Comparison of ENCODE assay signal across 8 cellular contexts in the genomic region with DNA sequence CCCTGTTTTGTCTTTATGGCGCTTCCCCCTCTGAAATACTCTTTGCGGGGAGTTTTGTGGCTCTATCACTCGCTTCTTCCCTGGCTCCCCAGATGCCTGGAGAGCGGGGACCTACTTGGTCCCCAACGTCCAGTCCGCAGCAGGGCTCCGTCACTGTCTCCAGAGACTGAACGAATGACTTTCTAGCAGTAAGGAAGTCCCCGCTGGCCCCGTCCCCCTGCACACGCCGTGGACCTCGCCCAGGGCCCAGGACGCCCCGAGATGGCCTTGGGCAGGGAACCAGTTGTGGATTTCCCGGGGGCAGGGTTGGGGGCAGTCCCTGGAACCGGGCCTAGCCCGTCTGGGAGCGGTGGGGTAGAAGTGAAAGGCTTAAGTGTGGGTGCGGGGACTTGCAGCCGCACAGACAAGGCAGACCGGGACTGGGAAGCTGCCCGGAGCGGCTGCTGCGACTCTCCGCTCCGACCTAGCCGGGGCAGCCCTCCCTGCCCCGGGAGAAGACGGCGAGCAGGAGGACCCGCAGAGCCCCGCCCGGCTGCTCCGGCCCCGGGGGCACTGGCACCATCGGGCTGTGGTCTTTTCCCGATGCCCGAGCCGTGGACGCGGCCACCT.
DNase-seq lines count a peak whose midpoint lies in the region; ATAC-seq and TF ChIP-seq lines count a peak whose summit lies in the region.

No MANE protein-coding gene starts in this region.

- H3K27me3 ChIP-seq in brain microvascular endothelial cell (replicated peaks): no peaks in the 10 kb centered on the region

- no peaks in the 10 kb centered on the region for H3K36me3 ChIP-seq in brain microvascular endothelial cell (replicated peaks)

- peak overlapping the region; percentile 71 for H3K4me3 ChIP-seq in brain microvascular endothelial cell (ENCODE audit: low read depth, low read length)

- in situ Hi-C loops in brain microvascular endothelial cell (cut with HindIII; ENCODE audit: low pct_ligation_motif_present, low sequenced_read_pairs): no loop called here

- no peak for TF ChIP-seq CTCF in brain microvascular endothelial cell (IDR thresholded peaks at IDR 0.05; ENCODE audit: low read depth, low read length, missing control alignments)

- peak; percentile 33 for ATAC-seq in GM19372 (IDR thresholded peaks at IDR 0.05; ENCODE audit: low read depth, unreplicated experiment)
- ATAC-seq in HG03354 (IDR thresholded peaks at IDR 0.05; ENCODE audit: poor library complexity, severe bottlenecking, unreplicated experiment): peak; percentile 32
- ATAC-seq in SK-N-SH treated with all-trans-retinoic acid at 6 μM for 48 hours: peak; percentile 67

- peak overlapping the region; percentile 48 for H3K27ac ChIP-seq in brain microvascular endothelial cell

- peak; percentile 28 for DNase-seq in CD1c-positive myeloid dendritic cell (ENCODE audit: extremely low spot score)
- peak; percentile 34 for DNase-seq in brain microvascular endothelial cell
- DNase-seq in iPS-NIHi11 (ENCODE audit: low spot score): peak; percentile 32
- peak in 2 of 3 donors; percentile 5 to 20 for DNase-seq in stimulated activated CD4-positive, alpha-beta T cell treated with anti-CD3 and anti-CD28 coated beads, Interleukin-12 subunit alpha, Interleukin-12 subunit beta, amount 100 ng/mL, for 48 hours (ENCODE audit: low read depth in 2 of 3, low spot score in 1 of 3)
- DNase-seq in RKO (ENCODE audit: low spot score): no peak

TF ChIP-seq in SK-N-SH treated with all-trans-retinoic acid at 6 μM for 48 hours, 23 proteins besides CTCF, POLR2A, EP300 and RAD21:
- TF ChIP-seq TCF4 (CRISPR knock-in tag; IDR thresholded peaks at IDR 0.05; ENCODE audit: borderline replicate concordance) (no peak), POU6F1 (CRISPR knock-in tag; IDR thresholded peaks at IDR 0.05; ENCODE audit: borderline replicate concordance, low read depth) (no peak), ARNTL (CRISPR knock-in tag; IDR thresholded peaks at IDR 0.05; ENCODE audit: borderline replicate concordance, low read depth) (no peak), GLIS3 (CRISPR knock-in tag; IDR thresholded peaks at IDR 0.05) (no peak), ZFP3 (CRISPR knock-in tag; IDR thresholded peaks at IDR 0.05) (no peak)
- TF ChIP-seq, protein P1, sequence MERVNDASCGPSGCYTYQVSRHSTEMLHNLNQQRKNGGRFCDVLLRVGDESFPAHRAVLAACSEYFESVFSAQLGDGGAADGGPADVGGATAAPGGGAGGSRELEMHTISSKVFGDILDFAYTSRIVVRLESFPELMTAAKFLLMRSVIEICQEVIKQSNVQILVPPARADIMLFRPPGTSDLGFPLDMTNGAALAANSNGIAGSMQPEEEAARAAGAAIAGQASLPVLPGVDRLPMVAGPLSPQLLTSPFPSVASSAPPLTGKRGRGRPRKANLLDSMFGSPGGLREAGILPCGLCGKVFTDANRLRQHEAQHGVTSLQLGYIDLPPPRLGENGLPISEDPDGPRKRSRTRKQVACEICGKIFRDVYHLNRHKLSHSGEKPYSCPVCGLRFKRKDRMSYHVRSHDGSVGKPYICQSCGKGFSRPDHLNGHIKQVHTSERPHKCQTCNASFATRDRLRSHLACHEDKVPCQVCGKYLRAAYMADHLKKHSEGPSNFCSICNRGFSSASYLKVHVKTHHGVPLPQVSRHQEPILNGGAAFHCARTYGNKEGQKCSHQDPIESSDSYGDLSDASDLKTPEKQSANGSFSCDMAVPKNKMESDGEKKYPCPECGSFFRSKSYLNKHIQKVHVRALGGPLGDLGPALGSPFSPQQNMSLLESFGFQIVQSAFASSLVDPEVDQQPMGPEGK (CRISPR knock-in tag; IDR thresholded peaks at IDR 0.05; ENCODE audit: borderline replicate concordance): no peak
TF ChIP-seq in SK-N-SH treated with all-trans-retinoic acid at 6 μM for 48 hours: peak in this region for 0.
